26 cellular contexts compared by ENCODE assay signal in genomic region chr12:51601241-51601640, GRCh38.
"Had no signal": no experiment of that assay in that cellular context is flagged by ENCODE, and none has a peak within 500 bp of the region (broad histone marks: within the 10 kb centered on the region; RNA-seq: fewer than 3 reads in every experiment).

No MANE protein-coding gene starts in this region.

- H3K27ac Mint-ChIP-seq: naive thymus-derived CD4-positive, alpha-beta T cell; nephron; neural progenitor cell; stimulated activated effector memory CD8-positive, alpha-beta T cell treated with anti-CD3 and anti-CD28 coated beads, Interleukin-12 subunit alpha, Interleukin-12 subunit beta, amount 100 ng/mL, for 72 hours; type B pancreatic cell had no signal

- FAIRE-seq: keratinocyte had no signal

- H3K36me3 Mint-ChIP-seq: naive thymus-derived CD4-positive, alpha-beta T cell; stimulated activated effector memory CD8-positive, alpha-beta T cell treated with anti-CD3 and anti-CD28 coated beads, Interleukin-12 subunit alpha, Interleukin-12 subunit beta, amount 100 ng/mL, for 72 hours; type B pancreatic cell had no signal

- H3K4me3 Mint-ChIP-seq: naive thymus-derived CD4-positive, alpha-beta T cell; nephron; neural progenitor cell; stimulated activated effector memory CD8-positive, alpha-beta T cell treated with anti-CD3 and anti-CD28 coated beads, Interleukin-12 subunit alpha, Interleukin-12 subunit beta, amount 100 ng/mL, for 72 hours; type B pancreatic cell had no signal

- H3K27ac ChIP-seq: dorsolateral prefrontal cortex, epithelial cell of prostate, gastrocnemius medialis, left lung, neural progenitor cell, prostate gland, sigmoid colon, stomach, tibial artery had no signal

- H3K9ac ChIP-seq: neural progenitor cell had no signal

- H3K36me3 ChIP-seq: gastrocnemius medialis, left lung, neural progenitor cell, prostate gland, sigmoid colon, stomach, tibial artery had no signal

- H3K9me3 ChIP-seq: gastrocnemius medialis, left lung, prostate gland, sigmoid colon, stomach, tibial artery had no signal

- H3K4me1 Mint-ChIP-seq: naive thymus-derived CD4-positive, alpha-beta T cell; nephron; stimulated activated effector memory CD8-positive, alpha-beta T cell treated with anti-CD3 and anti-CD28 coated beads, Interleukin-12 subunit alpha, Interleukin-12 subunit beta, amount 100 ng/mL, for 72 hours had no signal

- H3K4me1 ChIP-seq: gastrocnemius medialis, left lung, prostate gland, sigmoid colon, stomach, tibial artery had no signal

- H3K9me3 Mint-ChIP-seq: naive thymus-derived CD4-positive, alpha-beta T cell; stimulated activated effector memory CD8-positive, alpha-beta T cell treated with anti-CD3 and anti-CD28 coated beads, Interleukin-12 subunit alpha, Interleukin-12 subunit beta, amount 100 ng/mL, for 72 hours had no signal

- H3K27me3 ChIP-seq: dorsolateral prefrontal cortex, neural progenitor cell, sigmoid colon, tibial artery had no signal

- H3K4me2 ChIP-seq: neural progenitor cell had no signal

- H3K4me3 ChIP-seq: dorsolateral prefrontal cortex, gastrocnemius medialis, left lung, neural progenitor cell, prostate gland, sigmoid colon, stomach, tibial artery had no signal

- DNase-seq: cortex of kidney; dorsolateral prefrontal cortex; effector CD4-positive, alpha-beta T cell; foreskin fibroblast; gastrocnemius medialis; head of caudate nucleus; left cardiac atrium; left lung; mesendoderm; midbrain; naive thymus-derived CD4-positive, alpha-beta T cell; nucleus accumbens; right cardiac atrium; sigmoid colon; stimulated activated CD4-positive, alpha-beta T cell treated with anti-CD3 and anti-CD28 coated beads, Interleukin-2, amount 100 ng/mL, for 24 hours; stimulated activated CD4-positive, alpha-beta T cell treated with anti-CD3 and anti-CD28 coated beads, Interleukin-4, amount 100 ng/mL, for 24 hours; stimulated activated naive CD4-positive, alpha-beta T cell treated with Interleukin-2 at 50 U/mL for 16 hours; stomach; tibial artery had no signal

- H2AFZ ChIP-seq: neural progenitor cell had no signal
